Comparison of ENCODE assay signal across 25 cellular contexts in genomic region chr13:96900992-96901391, GRCh38.
DNase-seq lines count a peak whose midpoint lies in the region; ATAC-seq, FAIRE-seq and TF ChIP-seq lines count a peak whose summit lies in the region.
"Had no signal": no experiment of that assay in that cellular context is flagged by ENCODE, and none has a peak within 500 bp of the region (broad histone marks: within the 10 kb centered on the region; RNA-seq: fewer than 3 reads in every experiment).

No MANE protein-coding gene starts in this region.

- H2AK5ac ChIP-seq in H1 (ENCODE audit: low read depth, low read length) (no peak overlapping the region), mesendoderm (ENCODE audit: low read length) (no peak overlapping the region)

- WGBS in H1 (ENCODE audit: extremely low coverage in 1 of 2, insufficient coverage in 1 of 2, insufficient read length in 1 of 2, insufficient replicate concordance in 2 of 2, low coverage in 1 of 2, low lambda C conversion rate in 2 of 2, missing lambda C conversion rate in 1 of 2), 2 experiments: 78% methylated on average over 4 of the region's 4 CpGs; no CpG with 5 or more reads in 1 of the 2 experiments
- no CpG with 5 or more reads among the region's 4 CpGs for WGBS in mesendoderm (ENCODE audit: extremely low coverage, insufficient coverage, low lambda C conversion rate)

- H3K27ac Mint-ChIP-seq in GM23338: no peak overlapping the region
- H3K27ac Mint-ChIP-seq: CD8-positive, alpha-beta T cell; IgD-negative memory B cell had no signal

- H3K4ac ChIP-seq in H1 (replicated peaks; ENCODE audit: insufficient read length, low read depth, low read length) (no peak overlapping the region), mesendoderm (ENCODE audit: low read depth, low read length) (no peak overlapping the region)

- TF ChIP-seq CTCF in GM23338 (conservative IDR thresholded peaks at IDR 0.05; ENCODE audit: low read depth in 2 of 2): no peak
- no peak for TF ChIP-seq CTCF in H1 (IDR thresholded peaks at IDR 0.05; ENCODE audit: control extremely low read depth in 1 of 3, insufficient read depth in 1 of 3, low read depth in 1 of 3, low read length in 3 of 3)
- no peak for TF ChIP-seq CTCF in lower lobe of right lung (IDR thresholded peaks at IDR 0.05)

- H2BK120ac ChIP-seq in H1 (replicated peaks; ENCODE audit: low read depth, low read length) (no peak overlapping the region), mesendoderm (ENCODE audit: low read depth, low read length) (no peak overlapping the region)

- POLR2A ChIA-PET in H1 (lab: Charles Lee; ENCODE audit: partially characterized antibody): no interaction called here

- no peak overlapping the region for H4K5ac ChIP-seq in H1 (ENCODE audit: insufficient read length, low read depth, low read length)
- no peak overlapping the region for H4K5ac ChIP-seq in mesendoderm (ENCODE audit: low read length)

- intact Hi-C loops in lower lobe of right lung (cut with DNase I): no loop called here

- no peak overlapping the region for H3K4me3 Mint-ChIP-seq in GM23338
- H3K4me3 Mint-ChIP-seq: CD8-positive, alpha-beta T cell; IgD-negative memory B cell had no signal

- TF ChIP-seq POLR2A in H1 (IDR thresholded peaks at IDR 0.05; ENCODE audit: control extremely low read depth in 1 of 2, low read depth in 2 of 2, low read length in 2 of 2): no peak

- no peak overlapping the region for H3K4me2 ChIP-seq in GM23338
- no peak overlapping the region for H3K4me2 ChIP-seq in H1 (ENCODE audit: insufficient read depth in 1 of 2, low read depth in 2 of 2, low read length in 2 of 2)
- no peak overlapping the region for H3K4me2 ChIP-seq in mesendoderm (ENCODE audit: low read length)
- H3K4me2 ChIP-seq: A549; BLaER1 treated with 17β-estradiol and CSF1 and Interleukin-3, amounts not matched to agents 10 nM and 100 nM had no signal

- ATAC-seq in GM23338: peak; percentile 86
- ATAC-seq in lower lobe of right lung: no peak
- no peak for ATAC-seq in HG03097 (IDR thresholded peaks at IDR 0.05; ENCODE audit: low FRiP score, unreplicated experiment)
- ATAC-seq in GM18502 (IDR thresholded peaks at IDR 0.05; ENCODE audit: poor library complexity, unreplicated experiment): no peak
- ATAC-seq: A549; CD8-positive, alpha-beta T cell; GM12878 had no signal

- H3K56ac ChIP-seq in H1 (replicated peaks; ENCODE audit: insufficient read length, low read depth, low read length) (no peak overlapping the region), mesendoderm (ENCODE audit: low read length) (no peak overlapping the region)

- no peaks in the 10 kb centered on the region for H3F3A ChIP-seq in GM23338 (replicated peaks; ENCODE audit: low read depth)

- H3K27ac ChIP-seq in GM23338 (ENCODE audit: low read depth): no peak overlapping the region
- no peak overlapping the region for H3K27ac ChIP-seq in H1 (ENCODE audit: low read depth, low read length)
- no peak overlapping the region for H3K27ac ChIP-seq in mesendoderm (ENCODE audit: low read depth, low read length)
- no peak overlapping the region for H3K27ac ChIP-seq in lower lobe of right lung
- H3K27ac ChIP-seq: A549; BLaER1 treated with 17β-estradiol and CSF1 and Interleukin-3, amounts not matched to agents 10 nM and 100 nM; Peyer's patch had no signal

- H3K79me2 ChIP-seq in GM23338 (replicated peaks; ENCODE audit: insufficient read depth) (no peaks in the 10 kb centered on the region), H1 (ENCODE audit: control insufficient read depth in 1 of 2, insufficient read depth in 2 of 2, low read length in 2 of 2) (no peaks in the 10 kb centered on the region), mesendoderm (ENCODE audit: control insufficient read depth, insufficient read depth, low read length) (no peaks in the 10 kb centered on the region)

- H3K27me3 ChIP-seq in GM23338 (ENCODE audit: insufficient read depth) (no peaks in the 10 kb centered on the region), H1 (replicated peaks in 1 of 4; ENCODE audit: control insufficient read depth in 3 of 4, extremely low read depth in 1 of 4, insufficient read depth in 3 of 4, low read length in 3 of 4) (no peaks in the 10 kb centered on the region), mesendoderm (ENCODE audit: insufficient read depth, low read length, poor library complexity) (no peaks in the 10 kb centered on the region), lower lobe of right lung (ENCODE audit: low read depth) (no peaks in the 10 kb centered on the region)
- H3K27me3 ChIP-seq: BLaER1 treated with 17β-estradiol and CSF1 and Interleukin-3, amounts not matched to agents 10 nM and 100 nM; MG63; Peyer's patch had no signal

- H2BK20ac ChIP-seq in H1 (ENCODE audit: low read length): no peak overlapping the region

- no peak overlapping the region for H2BK12ac ChIP-seq in H1 (ENCODE audit: low read depth, low read length)

- H3K4me3 ChIP-seq in GM23338 (no peak overlapping the region), H1 (ENCODE audit: extremely low read depth in 1 of 4, insufficient read depth in 2 of 4, low read depth in 3 of 4, low read length in 4 of 4) (no peak overlapping the region; a peak in 1 of 8 replicates), mesendoderm (ENCODE audit: low read length) (no peak overlapping the region), lower lobe of right lung (no peak overlapping the region)
- H3K4me3 ChIP-seq: A549; BLaER1 treated with 17β-estradiol and CSF1 and Interleukin-3, amounts not matched to agents 10 nM and 100 nM; GM12878; MG63; Peyer's patch had no signal

- DNase-seq in GM23338 (ENCODE audit: low spot score): peak; percentile 64
- DNase-seq in NCI-H526 (lab: John Stamatoyannopoulos, UW): peak; percentile 82 to 85
- DNase-seq in H1 (ENCODE audit: low read depth in 1 of 2, low spot score in 2 of 2): no peak
- peak; percentile 77 for DNase-seq in mesendoderm
- no peak for DNase-seq in lower lobe of right lung
- DNase-seq in T-helper 9 cell: no peak
- DNase-seq: Calu3; CD8-positive, alpha-beta T cell; Karpas-422; MG63; NCI-H1092; NCI-H1436 treated with DMSO at 0.1 percent for 48 hours; NCI-H2029 treated with DMSO at 0.1 percent for 48 hours; NCI-H510A; Peyer's patch; Right ventricle myocardium superior had no signal

- H3K18ac ChIP-seq in H1 (ENCODE audit: extremely low read depth, low read length): no peak overlapping the region
- H3K18ac ChIP-seq in mesendoderm (ENCODE audit: low read length): no peak overlapping the region

- H3K79me1 ChIP-seq in H1 (ENCODE audit: low read depth, low read length) (no peaks in the 10 kb centered on the region), mesendoderm (ENCODE audit: low read length) (no peaks in the 10 kb centered on the region)

- H3K14ac ChIP-seq in H1 (ENCODE audit: insufficient read length): no peak overlapping the region

- H4K20me1 ChIP-seq in GM23338 (replicated peaks; ENCODE audit: insufficient read depth) (no peaks in the 10 kb centered on the region), H1 (replicated peaks in 1 of 2; ENCODE audit: control insufficient read depth in 1 of 2, insufficient read depth in 2 of 2, low read length in 2 of 2) (no peaks in the 10 kb centered on the region)
- H4K20me1 ChIP-seq: BLaER1 treated with 17β-estradiol and CSF1 and Interleukin-3, amounts not matched to agents 10 nM and 100 nM had no signal

- H3K23ac ChIP-seq in H1 (ENCODE audit: insufficient read length) (no peak overlapping the region), mesendoderm (ENCODE audit: low read length) (no peak overlapping the region)

- H4K91ac ChIP-seq in H1 (replicated peaks; ENCODE audit: insufficient read length, low read length): no peak overlapping the region

- CTCF ChIA-PET in H1 (lab: Charles Lee; ENCODE audit: partially characterized antibody): interaction anchor here (0.6 to 1.1 kb wide), 2 partner anchors 9 to 1265 kb away, joined by 3 to 4 read pairs; no protein-coding TSS in a partner anchor

- no peak overlapping the region for H2BK15ac ChIP-seq in H1 (ENCODE audit: low read length)
- H2BK15ac ChIP-seq in mesendoderm (replicated peaks; ENCODE audit: low read depth): no peak overlapping the region

- no peaks in the 10 kb centered on the region for H3K36me3 Mint-ChIP-seq in GM23338 (ENCODE audit: low read depth)
- H3K36me3 Mint-ChIP-seq: CD8-positive, alpha-beta T cell; IgD-negative memory B cell had no signal

- H3K36me3 ChIP-seq in GM23338 (ENCODE audit: insufficient read depth) (no peaks in the 10 kb centered on the region), H1 (ENCODE audit: control insufficient read depth in 2 of 4, insufficient read depth in 4 of 4, low read length in 3 of 4) (no peaks in the 10 kb centered on the region), mesendoderm (ENCODE audit: control insufficient read depth, insufficient read depth, low read length) (no peaks in the 10 kb centered on the region), lower lobe of right lung (no peaks in the 10 kb centered on the region)
- H3K36me3 ChIP-seq: BLaER1 treated with 17β-estradiol and CSF1 and Interleukin-3, amounts not matched to agents 10 nM and 100 nM; MG63; Peyer's patch had no signal

- H4K8ac ChIP-seq in H1 (ENCODE audit: extremely low read depth, insufficient read depth, low read length): no peak overlapping the region
- no peak overlapping the region for H4K8ac ChIP-seq in mesendoderm (ENCODE audit: low read depth, low read length)

- peak; percentile 28 for FAIRE-seq in H1 (lab: Jason Lieb, UNC)
- FAIRE-seq: A549, GM12878, GM19239, H54, HTR-8/SVneo had no signal

- TF ChIP-seq RAD21 in H1 (IDR thresholded peaks at IDR 0.05 in 1 of 2, conservative IDR thresholded peaks at IDR 0.05 in 1 of 2; ENCODE audit: low read depth in 2 of 2, low read length in 2 of 2): no peak

- no peaks in the 10 kb centered on the region for H3K23me2 ChIP-seq in H1 (ENCODE audit: low read depth, low read length)

- H2BK5ac ChIP-seq in H1 (ENCODE audit: low read depth, low read length) (no peak overlapping the region), mesendoderm (ENCODE audit: low read length) (no peak overlapping the region)

- H3K4me1 ChIP-seq in GM23338 (ENCODE audit: insufficient read depth): peaks cover 10% of the 10 kb centered on the region
- peaks cover 2 to 11% (median 9%) of the 10 kb centered on the region in 4 experiments; a peak in 3 of 7 replicates for H3K4me1 ChIP-seq in H1 (replicated peaks in 1 of 4; ENCODE audit: control insufficient read depth in 3 of 4, insufficient read depth in 4 of 4, low read length in 3 of 4)
- H3K4me1 ChIP-seq in mesendoderm (ENCODE audit: control insufficient read depth, low read depth, low read length): peaks cover 2% of the 10 kb centered on the region
- no peaks in the 10 kb centered on the region for H3K4me1 ChIP-seq in lower lobe of right lung
- H3K4me1 ChIP-seq: A549, Peyer's patch had no signal

- H3K9me3 ChIP-seq in H1 (ENCODE audit: insufficient read depth in 2 of 2, low read depth in 1 of 2, low read length in 1 of 2): no peaks in the 10 kb centered on the region
- no peaks in the 10 kb centered on the region for H3K9me3 ChIP-seq in lower lobe of right lung
- H3K9me3 ChIP-seq: A549, MG63, Peyer's patch had no signal

- H3K9ac ChIP-seq in H1 (replicated peaks in 1 of 4; ENCODE audit: extremely low read depth in 1 of 4, low read depth in 3 of 4, low read length in 3 of 4) (no peak overlapping the region), mesendoderm (ENCODE audit: low read length) (no peak overlapping the region)
- H3K9ac ChIP-seq: BLaER1 treated with 17β-estradiol and CSF1 and Interleukin-3, amounts not matched to agents 10 nM and 100 nM had no signal

- H3K4me1 Mint-ChIP-seq in GM23338: peaks cover 36% of the 10 kb centered on the region
- H3K4me1 Mint-ChIP-seq: IgD-negative memory B cell had no signal

- H3K27me3 Mint-ChIP-seq in GM23338 (ENCODE audit: insufficient read depth, low read depth, poor library complexity): peaks cover 2% of the 10 kb centered on the region
- H3K27me3 Mint-ChIP-seq: IgD-negative memory B cell had no signal

- no peak for TF ChIP-seq EP300 in H1 (IDR thresholded peaks at IDR 0.05; ENCODE audit: borderline replicate concordance in 1 of 2, low read depth in 2 of 2, low read length in 2 of 2)

- H3K9me2 ChIP-seq in GM23338 (ENCODE audit: insufficient read depth): peaks cover 10% of the 10 kb centered on the region; the same call in 1 of the 2 replicates

- H3K9me3 Mint-ChIP-seq in GM23338: no peaks in the 10 kb centered on the region

- H2AFZ ChIP-seq in GM23338: no peak overlapping the region; the same call in 1 of the 2 replicates
- H2AFZ ChIP-seq in H1 (ENCODE audit: low read length): peak overlapping the region; percentile 81; the same call in 1 of the 2 replicates

Comparison
In these comparisons a context has a peak if more than half of its experiments do, and no peak if none do; other contexts are left out.
1. DNase-seq: peak in GM23338 (single experiment), NCI-H526 (2 of 2) and mesendoderm (single experiment); none in H1 (0 of 2), lower lobe of right lung (single experiment) and T-helper 9 cell (single experiment).